ENCODE assay signal across 26 cellular contexts in genomic region chr4:143133966-143134365, GRCh38.
"Had no signal": no experiment of that assay in that cellular context is flagged by ENCODE, and none has a peak within 500 bp of the region (broad histone marks: within the 10 kb centered on the region; RNA-seq: fewer than 3 reads in every experiment).

No MANE protein-coding gene starts in this region.

- H3K4me3 ChIP-seq: SJSA1, SK-N-MC had no signal

- DNase-seq: IMR-90, Karpas-422, KG1, MM.1S, MV-4-11, NCI-H1048, NCI-H1105, NCI-H1417, NCI-H1436 treated with DMSO at 0.1 percent for 48 hours, NCI-H1694, NCI-H187 treated with DMSO at 0.1 percent for 48 hours, NCI-H2029 treated with DMSO at 0.1 percent for 48 hours, NCI-H2171, NCI-H226, NCI-H446, NCI-H510A, NCI-H524 treated with DMSO at 0.1 percent for 48 hours, NCI-H69, NCI-H774, Right ventricle myocardium superior, RPMI8226, SIG-M5 had no signal

- H3K27ac ChIP-seq: SJSA1, SK-N-MC had no signal

- H3K36me3 ChIP-seq: SJSA1 had no signal

- H3K27me3 ChIP-seq: SJSA1 had no signal

- H3K4me1 ChIP-seq: SJSA1 had no signal

- FAIRE-seq: HepG2, RCC 7860 had no signal

- ATAC-seq: HepG2 had no signal

- H3K9me3 ChIP-seq: SJSA1 had no signal
